Comparison of ENCODE assay signal across 30 cellular contexts in genomic region chr14:102052522-102052921, GRCh38.
"Had no signal": no experiment of that assay in that cellular context is flagged by ENCODE, and none has a peak within 500 bp of the region (broad histone marks: within the 10 kb centered on the region; RNA-seq: fewer than 3 reads in every experiment).

No MANE protein-coding gene starts in this region.

- FAIRE-seq: TTC549 had no signal

- ATAC-seq: activated CD8-positive, alpha-beta memory T cell treated with anti-CD3 and anti-CD28 coated beads, Interleukin-2, amount 10 ng/mL, durations not matched to agents 7 days and 5 days; Panc1 had no signal

- H3K4me1 Mint-ChIP-seq: activated CD4-positive, alpha-beta T cell treated with anti-CD3 and anti-CD28 coated beads, Interleukin-2, amount 10 ng/mL, durations not matched to agents 24 days and 14 days; activated naive CD8-positive, alpha-beta T cell treated with anti-CD3 and anti-CD28 coated beads for 36 hours had no signal

- H3K4me3 ChIP-seq: SJSA1 had no signal

- H3K9ac ChIP-seq: SK-N-SH had no signal

- H3K27me3 ChIP-seq: brain microvascular endothelial cell, SJSA1 had no signal

- H3K27ac ChIP-seq: brain microvascular endothelial cell, SJSA1 had no signal

- H3K9me3 Mint-ChIP-seq: activated CD4-positive, alpha-beta T cell treated with anti-CD3 and anti-CD28 coated beads, Interleukin-2, amount 10 ng/mL, durations not matched to agents 24 days and 14 days; activated naive CD4-positive, alpha-beta T cell treated with anti-CD3 and anti-CD28 coated beads, Interleukin-2, amount 10 ng/mL, durations not matched to agents 7 days and 5 days; activated naive CD8-positive, alpha-beta T cell treated with anti-CD3 and anti-CD28 coated beads for 36 hours; activated T-helper 1 cell treated with anti-CD3 and anti-CD28 coated beads, Interleukin-12 subunit alpha, Interleukin-12 subunit beta, Interleukin-2, Interleukin-4 antibody, amounts not matched to agents 30 ng/mL and 10 ng/mL and 1 ng/mL, durations not matched to agents 14 hours and 24 hours and 36 hours; T-helper 1 cell treated with Interleukin-12 subunit alpha and Interleukin-12 subunit beta and Interleukin-4 antibody, amounts not matched to agents 30 μg/mL and 1 μg/mL, for 36 hours; T-helper 2 cell treated with Interferon-gamma antibody and Interleukin-4, amounts not matched to agents 5 μg/mL and 100 μg/mL, for 36 hours had no signal

- H3K27ac Mint-ChIP-seq: activated CD4-positive, alpha-beta T cell treated with anti-CD3 and anti-CD28 coated beads, Interleukin-2, amount 10 ng/mL, durations not matched to agents 24 days and 14 days; activated CD8-positive, alpha-beta memory T cell treated with anti-CD3 and anti-CD28 coated beads, Interleukin-2, amount 10 ng/mL, durations not matched to agents 7 days and 5 days; activated naive CD4-positive, alpha-beta T cell treated with anti-CD3 and anti-CD28 coated beads, Interleukin-2, amount 10 ng/mL, durations not matched to agents 7 days and 5 days; activated naive CD8-positive, alpha-beta T cell treated with anti-CD3 and anti-CD28 coated beads for 36 hours; activated T-helper 1 cell treated with anti-CD3 and anti-CD28 coated beads, Interleukin-12 subunit alpha, Interleukin-12 subunit beta, Interleukin-2, Interleukin-4 antibody, amounts not matched to agents 30 ng/mL and 10 ng/mL and 1 ng/mL, durations not matched to agents 14 hours and 24 hours and 36 hours; T-helper 1 cell treated with Interleukin-12 subunit alpha and Interleukin-12 subunit beta and Interleukin-4 antibody, amounts not matched to agents 30 μg/mL and 1 μg/mL, for 36 hours; T-helper 2 cell treated with Interferon-gamma antibody and Interleukin-4, amounts not matched to agents 5 μg/mL and 100 μg/mL, for 36 hours had no signal

- H3K4me2 ChIP-seq: SK-N-SH had no signal

- H3K4me3 Mint-ChIP-seq: activated CD4-positive, alpha-beta T cell treated with anti-CD3 and anti-CD28 coated beads, Interleukin-2, amount 10 ng/mL, durations not matched to agents 24 days and 14 days; activated CD8-positive, alpha-beta memory T cell treated with anti-CD3 and anti-CD28 coated beads, Interleukin-2, amount 10 ng/mL, durations not matched to agents 7 days and 5 days; activated naive CD4-positive, alpha-beta T cell treated with anti-CD3 and anti-CD28 coated beads, Interleukin-2, amount 10 ng/mL, durations not matched to agents 7 days and 5 days; activated naive CD8-positive, alpha-beta T cell treated with anti-CD3 and anti-CD28 coated beads for 36 hours; activated T-helper 1 cell treated with anti-CD3 and anti-CD28 coated beads, Interleukin-12 subunit alpha, Interleukin-12 subunit beta, Interleukin-2, Interleukin-4 antibody, amounts not matched to agents 30 ng/mL and 10 ng/mL and 1 ng/mL, durations not matched to agents 14 hours and 24 hours and 36 hours; T-helper 1 cell treated with Interleukin-12 subunit alpha and Interleukin-12 subunit beta and Interleukin-4 antibody, amounts not matched to agents 30 μg/mL and 1 μg/mL, for 36 hours; T-helper 2 cell treated with Interferon-gamma antibody and Interleukin-4, amounts not matched to agents 5 μg/mL and 100 μg/mL, for 36 hours had no signal

- DNase-seq: activated CD4-positive, alpha-beta T cell treated with anti-CD3 and anti-CD28 coated beads, Interleukin-2, amount 10 ng/mL, durations not matched to agents 24 days and 14 days; activated CD4-positive, alpha-beta T cell treated with anti-CD3 and anti-CD28 coated beads, Interleukin-2, amount 50 U/mL, for 4 hours; activated CD8-positive, alpha-beta memory T cell treated with anti-CD3 and anti-CD28 coated beads for 24 hours; activated CD8-positive, alpha-beta memory T cell treated with anti-CD3 and anti-CD28 coated beads, Interleukin-2, amount 10 ng/mL, durations not matched to agents 7 days and 5 days; activated gamma-delta T cell treated with Interleukin-2 at 50 U/mL for 16 hours; activated naive CD4-positive, alpha-beta T cell treated with anti-CD3 and anti-CD28 coated beads, Interleukin-2, amount 10 ng/mL, durations not matched to agents 7 days and 5 days; activated naive CD8-positive, alpha-beta T cell treated with anti-CD3 and anti-CD28 coated beads for 36 hours; activated T-cell treated with anti-CD3 and anti-CD28 coated beads, Interleukin-2, amount 50 U/mL, for 1 hour; amniotic stem cell; aorta; brain microvascular endothelial cell; central memory CD4-positive, alpha-beta T cell; NCI-H1092 treated with DMSO at 0.1 percent for 48 hours; NCI-H1417; NCI-H146; NCI-H187; NCI-H2029 treated with DMSO at 0.1 percent for 48 hours; NCI-H2107; NCI-H2171; NCI-H446; NCI-H510A treated with DMSO at 0.1 percent for 48 hours; NCI-H69; SHP77 treated with DMSO at 0.1 percent for 48 hours; SK-N-SH had no signal

- H3K4me1 ChIP-seq: SJSA1 had no signal

- H3K9me3 ChIP-seq: SJSA1, SK-N-SH had no signal

- H3K27me3 Mint-ChIP-seq: activated CD4-positive, alpha-beta T cell treated with anti-CD3 and anti-CD28 coated beads, Interleukin-2, amount 10 ng/mL, durations not matched to agents 24 days and 14 days; activated CD8-positive, alpha-beta memory T cell treated with anti-CD3 and anti-CD28 coated beads, Interleukin-2, amount 10 ng/mL, durations not matched to agents 7 days and 5 days; activated naive CD4-positive, alpha-beta T cell treated with anti-CD3 and anti-CD28 coated beads, Interleukin-2, amount 10 ng/mL, durations not matched to agents 7 days and 5 days; activated naive CD8-positive, alpha-beta T cell treated with anti-CD3 and anti-CD28 coated beads for 36 hours had no signal
